8 cellular contexts compared by ENCODE assay signal in genomic region chr6:16338577-16339262, GRCh38.
DNase-seq lines count a peak whose midpoint lies in the region; ATAC-seq and TF ChIP-seq lines count a peak whose summit lies in the region.

No MANE protein-coding gene starts in this region.

- no peak for ATAC-seq in natural killer cell

- peaks cover 7% of the 10 kb centered on the region for H3K4me1 Mint-ChIP-seq in neural crest cell
- no peaks in the 10 kb centered on the region for H3K4me1 Mint-ChIP-seq in natural killer cell

- no peaks in the 10 kb centered on the region for H3K27me3 Mint-ChIP-seq in neural crest cell (ENCODE audit: low read depth)
- no peaks in the 10 kb centered on the region for H3K27me3 Mint-ChIP-seq in natural killer cell (ENCODE audit: low read depth in 2 of 2)

- peak; percentile 51 for TF ChIP-seq CTCF in neural crest cell (conservative IDR thresholded peaks at IDR 0.05)
- no peak for TF ChIP-seq CTCF in GM10266 (IDR thresholded peaks at IDR 0.05; ENCODE audit: control insufficient read depth, insufficient read depth, low read depth, missing control alignments)
- no peak for TF ChIP-seq CTCF in natural killer cell (IDR thresholded peaks at IDR 0.05)

- no peak overlapping the region for H3K27ac Mint-ChIP-seq in neural crest cell (ENCODE audit: unreplicated experiment)
- no peak overlapping the region for H3K27ac Mint-ChIP-seq in natural killer cell

- H3K9me3 Mint-ChIP-seq in neural crest cell, result peaks cover 2% of the 10 kb centered on the region
- H3K9me3 Mint-ChIP-seq in natural killer cell, result no peaks in the 10 kb centered on the region

- no peaks in the 10 kb centered on the region for H3K36me3 Mint-ChIP-seq in neural crest cell (ENCODE audit: low read depth)
- no peaks in the 10 kb centered on the region for H3K36me3 Mint-ChIP-seq in natural killer cell

- peak; percentile 100 for DNase-seq in GM04504 (ENCODE audit: low read depth)
- peak; percentile 40 for DNase-seq in OCI-M1 (lab: John Stamatoyannopoulos, UW)
- DNase-seq in epidermal melanocyte (ENCODE audit: insufficient read length, low spot score), result peak; percentile 88
- DNase-seq in neural crest cell (ENCODE audit: low read depth, low spot score), result no peak
- no peak for DNase-seq in NCI-H128 (lab: John Stamatoyannopoulos, UW; ENCODE audit: unreplicated experiment)
- DNase-seq in GM10266 (ENCODE audit: extremely low spot score), result no peak
- no peak for DNase-seq in natural killer cell
- no peak for DNase-seq in stimulated activated CD4-positive, alpha-beta T cell treated with anti-CD3 and anti-CD28 coated beads, Interleukin-2, amount 100 ng/mL, for 48 hours

- intact Hi-C loops in natural killer cell (cut with micrococcal nuclease), result no loop called here

- H3K4me3 Mint-ChIP-seq in neural crest cell (no peak overlapping the region), natural killer cell (no peak overlapping the region)

Comparison
In these comparisons a context has a peak if more than half of its experiments do, and no peak if none do; other contexts are left out.
1. DNase-seq: peak in GM04504 (single experiment), OCI-M1 (single experiment) and epidermal melanocyte (single experiment); none in neural crest cell (single experiment), NCI-H128 (single experiment), GM10266 (single experiment), natural killer cell (single experiment) and stimulated activated CD4-positive, alpha-beta T cell treated with anti-CD3 and anti-CD28 coated beads, Interleukin-2, amount 100 ng/mL, for 48 hours (0 of 2).